In genomic region chr1:17011439-17012307, GRCh38 we compare ENCODE assay signal across 8 cellular contexts. TPM values are rescaled to one million over a fixed set of nuclear protein-coding genes. Genes with fewer than 3 reads are reported as not detected.
DNase-seq lines count a peak whose midpoint lies in the region; ATAC-seq and TF ChIP-seq lines count a peak whose summit lies in the region.

ATP13A2 (minus strand) TSS chr1:17011928; CDS start chr1:17011738, 190 bp downstream.

- peaks cover 21% of the 10 kb centered on the region for H3K4me1 Mint-ChIP-seq in activated naive CD8-positive, alpha-beta T cell treated with anti-CD3 and anti-CD28 coated beads, Interleukin-2, amount 50 U/mL, for 24 hours

- peak within 1 kb of the TSS; percentile 33 for H2BK5ac ChIP-seq in trophoblast cell (ENCODE audit: low read depth, low read length, poor library complexity)

- peak within 1 kb of the TSS; percentile 64 for H4K91ac ChIP-seq in trophoblast cell (ENCODE audit: low read depth, low read length)

- peak within 1 kb of the TSS; percentile 63 for H4K8ac ChIP-seq in trophoblast cell (ENCODE audit: low read depth, low read length)

- WGBS in trophoblast cell (ENCODE audit: extremely low coverage, insufficient coverage, insufficient read length) = no CpG with 5 or more reads among the region's 94 CpGs
- WGBS in tibial nerve, 2 donors = 1 to 2% methylated on average over 25 to 36 of the region's 94 CpGs

- H3K4ac ChIP-seq in trophoblast cell (ENCODE audit: low read depth, low read length) = peak within 1 kb of the TSS; percentile 49

- RAD21 ChIA-PET in HCT116 (lab: Charles Lee; ENCODE audit: low non-redundant PET in 1 of 2, low total read pairs in 2 of 2, uncharacterized antibody in 2 of 2, unreplicated experiment in 2 of 2) = interaction anchor here in 1 of 2 experiments (0.5 kb wide), 1 partner anchor 60 kb away, joined by 7 read pairs; no protein-coding TSS in a partner anchor

- intact Hi-C loops in HCT116 (cut with micrococcal nuclease) = loop anchor here (5.0 kb wide), 2 partner anchors 36 to 49 kb away; no protein-coding TSS in a partner anchor

- peak; percentile 97 for ATAC-seq in HCT116
- peak; percentile 98 for ATAC-seq in activated naive CD8-positive, alpha-beta T cell treated with anti-CD3 and anti-CD28 coated beads, Interleukin-2, amount 50 U/mL, for 24 hours

- peak within 1 kb of the TSS; percentile 99 for H3K4me2 ChIP-seq in HCT116 (ENCODE audit: low read length)
- peak within 1 kb of the TSS; percentile 94 for H3K4me2 ChIP-seq in trophoblast cell (ENCODE audit: low read length)

- H3K27ac ChIP-seq in HCT116 (ENCODE audit: low read depth, low read length) (peak within 1 kb of the TSS; percentile 70; the same call in 1 of the 2 replicates), cardiac muscle cell (no peak within 1 kb of the TSS), trophoblast cell (ENCODE audit: low read depth, low read length) (no peak within 1 kb of the TSS), tibial nerve (peak within 1 kb of the TSS; percentile 41 to 77 (median 66))

- no peaks in the 10 kb centered on the region for H3K9me3 ChIP-seq in HCT116 (ENCODE audit: control insufficient read depth in 1 of 2, insufficient read depth in 1 of 2, low read depth in 1 of 2, low read length in 2 of 2)
- H3K9me3 ChIP-seq in cardiac muscle cell (ENCODE audit: low read depth) = no peaks in the 10 kb centered on the region
- H3K9me3 ChIP-seq in trophoblast cell (ENCODE audit: insufficient read depth, low read depth, low read length) = no peaks in the 10 kb centered on the region
- H3K9me3 ChIP-seq in tibial nerve = no peaks in the 10 kb centered on the region

- peak within 1 kb of the TSS; percentile 37 for H2BK12ac ChIP-seq in trophoblast cell (ENCODE audit: low read length)

- H3K9ac ChIP-seq in HCT116 (ENCODE audit: low read length) (peak within 1 kb of the TSS; percentile 78), trophoblast cell (ENCODE audit: low read length) (peak within 1 kb of the TSS; percentile 75)

- H3K14ac ChIP-seq in trophoblast cell (ENCODE audit: low read length) = peak within 1 kb of the TSS; percentile 76

- peak; percentile 76 for DNase-seq in GDM1 (lab: John Stamatoyannopoulos, UW)
- peak; percentile 67 for DNase-seq in HCT116 (ENCODE audit: low read depth, low spot score)
- DNase-seq in NAMALWA (ENCODE audit: low spot score) = peak; percentile 92
- DNase-seq in T follicular helper cell (ENCODE audit: low read depth) = peak; percentile 75
- peak; percentile 84 for DNase-seq in activated naive CD8-positive, alpha-beta T cell treated with anti-CD3 and anti-CD28 coated beads, Interleukin-2, amount 50 U/mL, for 24 hours
- DNase-seq in cardiac muscle cell (ENCODE audit: low read depth in 1 of 2, low spot score in 1 of 2) = peak; percentile 67 to 92
- DNase-seq in trophoblast cell = peak; percentile 93
- DNase-seq in tibial nerve (ENCODE audit: low spot score in 2 of 2) = peak; percentile 54 to 56

- H4K12ac ChIP-seq in trophoblast cell (ENCODE audit: low read depth, low read length) = peak within 1 kb of the TSS; percentile 38

- no TSS peak for BruUV-seq in HCT116 (replicated peaks; lab: Mats Ljungman, UMichigan)

- H3K4me3 Mint-ChIP-seq in activated naive CD8-positive, alpha-beta T cell treated with anti-CD3 and anti-CD28 coated beads, Interleukin-2, amount 50 U/mL, for 24 hours = peak within 1 kb of the TSS; percentile 82

- H3K27ac Mint-ChIP-seq in activated naive CD8-positive, alpha-beta T cell treated with anti-CD3 and anti-CD28 coated beads, Interleukin-2, amount 50 U/mL, for 24 hours = peak within 1 kb of the TSS; percentile 42

- H3K36me3 ChIP-seq in HCT116 (ENCODE audit: control insufficient read depth in 1 of 2, insufficient read depth in 2 of 2, low read length in 2 of 2) (no peaks in the 10 kb centered on the region), cardiac muscle cell (no peaks in the 10 kb centered on the region), trophoblast cell (ENCODE audit: control insufficient read depth in 1 of 2, insufficient read depth in 2 of 2, low read length in 2 of 2) (no peaks in the 10 kb centered on the region), tibial nerve (no peaks in the 10 kb centered on the region)

- CTCF ChIA-PET in HCT116 (lab: Charles Lee) = no interaction called here

- TF ChIP-seq EP300 in tibial nerve (IDR thresholded peaks at IDR 0.05) = peak in 1 of 2 donors; percentile 30

- POLR2A ChIA-PET in HCT116 (lab: Charles Lee) = interaction anchor here (0.8 kb wide), 1 partner anchor 15 kb away, joined by 4 read pairs; no protein-coding TSS in a partner anchor

- peak within 1 kb of the TSS; percentile 68 for H2AFZ ChIP-seq in HCT116 (ENCODE audit: low read depth, low read length, poor library complexity, severe bottlenecking)
- H2AFZ ChIP-seq in trophoblast cell (ENCODE audit: insufficient read depth, low read length, poor library complexity) = peak within 1 kb of the TSS; percentile 58

- no peaks in the 10 kb centered on the region for H3K79me2 ChIP-seq in HCT116 (ENCODE audit: insufficient read depth, low read length)
- no peaks in the 10 kb centered on the region for H3K79me2 ChIP-seq in trophoblast cell (ENCODE audit: control insufficient read depth, insufficient read depth, low read length, poor library complexity)

- H3K79me1 ChIP-seq in trophoblast cell (ENCODE audit: low read length) = peaks cover 14% of the 10 kb centered on the region

- H3K4me1 ChIP-seq in HCT116 (ENCODE audit: control insufficient read depth in 1 of 2, insufficient read depth in 2 of 2, low read length in 2 of 2) (peaks cover 17 to 40% of the 10 kb centered on the region in 2 experiments), cardiac muscle cell (ENCODE audit: low read depth) (no peaks in the 10 kb centered on the region), trophoblast cell (ENCODE audit: control insufficient read depth in 1 of 2, insufficient read depth in 2 of 2, low read length in 2 of 2) (peaks cover 21 to 29% of the 10 kb centered on the region in 2 experiments), tibial nerve (peaks cover 0 to 68% (median 18%) of the 10 kb centered on the region in 4 donors)

- peak within 1 kb of the TSS; percentile 81 to 94 for H3K4me3 ChIP-seq in HCT116 (replicated peaks in 1 of 2; ENCODE audit: low read depth in 1 of 2, low read length in 2 of 2)
- H3K4me3 ChIP-seq in cardiac muscle cell = peak within 1 kb of the TSS; percentile 90
- H3K4me3 ChIP-seq in trophoblast cell (ENCODE audit: low read depth, low read length) = peak within 1 kb of the TSS; percentile 87
- peak within 1 kb of the TSS; percentile 71 to 98 (median 88) for H3K4me3 ChIP-seq in tibial nerve

- peak within 1 kb of the TSS; percentile 13 for H2AK5ac ChIP-seq in trophoblast cell (ENCODE audit: low read length)

- H3K23ac ChIP-seq in trophoblast cell (ENCODE audit: low read length) = no peak within 1 kb of the TSS

- H3K36me3 Mint-ChIP-seq in activated naive CD8-positive, alpha-beta T cell treated with anti-CD3 and anti-CD28 coated beads, Interleukin-2, amount 50 U/mL, for 24 hours (ENCODE audit: low read depth) = no peaks in the 10 kb centered on the region

- no peaks in the 10 kb centered on the region for H3K27me3 ChIP-seq in HCT116 (ENCODE audit: insufficient read depth, low read length)
- no peaks in the 10 kb centered on the region for H3K27me3 ChIP-seq in cardiac muscle cell
- no peaks in the 10 kb centered on the region for H3K27me3 ChIP-seq in trophoblast cell (ENCODE audit: insufficient read depth, low read length)
- H3K27me3 ChIP-seq in tibial nerve = no peaks in the 10 kb centered on the region

- H4K20me1 ChIP-seq in HCT116 (ENCODE audit: insufficient read depth) = no peaks in the 10 kb centered on the region

- no peak for TF ChIP-seq RAD21 in HCT116 (IDR thresholded peaks at IDR 0.05; ENCODE audit: low read depth)

- no peaks in the 10 kb centered on the region for H3K9me3 Mint-ChIP-seq in activated naive CD8-positive, alpha-beta T cell treated with anti-CD3 and anti-CD28 coated beads, Interleukin-2, amount 50 U/mL, for 24 hours

- H3K9me2 ChIP-seq in HCT116 (ENCODE audit: insufficient read depth) = no peaks in the 10 kb centered on the region

- peaks cover 4% of the 10 kb centered on the region for H3K27me3 Mint-ChIP-seq in activated naive CD8-positive, alpha-beta T cell treated with anti-CD3 and anti-CD28 coated beads, Interleukin-2, amount 50 U/mL, for 24 hours

- no peak for TF ChIP-seq CTCF in HCT116 (IDR thresholded peaks at IDR 0.05 in 2 of 3, conservative IDR thresholded peaks at IDR 0.05 in 1 of 3; ENCODE audit: borderline replicate concordance in 1 of 3, insufficient read depth in 1 of 3, low read depth in 2 of 3, low read length in 2 of 3)
- no peak for TF ChIP-seq CTCF in cardiac muscle cell (IDR thresholded peaks at IDR 0.05; ENCODE audit: low read depth, low read length)
- TF ChIP-seq CTCF in tibial nerve (IDR thresholded peaks at IDR 0.05) = peak in 1 of 5 experiments; percentile 17

- TF ChIP-seq POLR2A in HCT116 (IDR thresholded peaks at IDR 0.05; ENCODE audit: borderline replicate concordance, extremely low read depth, insufficient read depth, insufficient read length) (peak; percentile 51), tibial nerve (IDR thresholded peaks at IDR 0.05) (peak in 1 of 2 donors; percentile 39)

- H3K18ac ChIP-seq in trophoblast cell (ENCODE audit: low read length) = peak within 1 kb of the TSS; percentile 91

- H2BK120ac ChIP-seq in trophoblast cell (ENCODE audit: insufficient read depth, low read length, poor library complexity) = peak within 1 kb of the TSS; percentile 57

TF ChIP-seq in HCT116, 20 proteins besides CTCF, POLR2A, EP300 and RAD21 (continues in another document):
- TF ChIP-seq ZFX (IDR thresholded peaks at IDR 0.05) (peak; percentile 91; the same call in 1 of the 2 replicates), ZNF274 (IDR thresholded peaks at IDR 0.05; ENCODE audit: low read depth, low read length) (no peak), ZBTB33 (IDR thresholded peaks at IDR 0.05; ENCODE audit: extremely low read depth, insufficient replicate concordance, low read length) (no peak)

RNA-seq across cellular contexts. Expression of gene ATP13A2, which starts in this region (rescaled TPM):
- total RNA-seq in HCT116 (2021; ENCODE audit: unreplicated experiment) (60.5 TPM), cardiac muscle cell (44.7 and 70.9 TPM in 2 replicates), tibial nerve (10 to 100 TPM; 29.7 to 64.2 (median 42.1) TPM)
- 74.0 and 75.2 TPM in 2 replicates for polyA plus RNA-seq in HCT116 (2012)
- polyA plus RNA-seq in cardiac muscle cell = 55.1 and 76.8 TPM in 2 replicates
- polyA plus RNA-seq in trophoblast cell (2013) = 47.8 and 48.3 TPM in 2 replicates

Comparison
In these comparisons a context has a peak if more than half of its experiments do, and no peak if none do; other contexts are left out.
1. H3K27ac ChIP-seq: peak in HCT116 (single experiment) and tibial nerve (4 of 4); none in cardiac muscle cell (single experiment) and trophoblast cell (single experiment).
2. Peak in every context shown above with its lines, with median percentiles within 50 percentile points of each other: DNase-seq and H3K4me3 ChIP-seq.